In the genomic region with DNA sequence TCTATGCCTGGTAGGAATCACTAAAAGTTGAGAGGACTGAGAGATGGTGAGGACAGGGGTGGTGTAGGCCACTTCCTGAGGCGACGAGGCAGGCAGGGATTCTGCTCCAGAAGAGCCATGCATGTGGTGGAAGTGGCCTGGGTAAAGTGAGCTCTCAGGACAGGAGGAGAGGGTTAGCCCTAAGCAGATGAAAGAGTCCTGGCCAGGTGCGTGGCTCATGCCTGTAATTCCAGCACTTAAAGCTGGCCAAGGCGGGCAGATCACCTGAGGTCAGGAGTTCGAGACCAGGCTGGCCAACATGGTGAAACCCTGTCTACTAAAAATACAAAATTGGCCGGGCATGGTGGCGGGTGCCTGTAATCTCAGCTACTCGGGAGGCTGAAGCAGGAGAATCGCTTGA, we compare ENCODE assay signal across 16 cellular contexts. TPM values are rescaled to one million over a fixed set of nuclear protein-coding genes. Genes with fewer than 3 reads are reported as not detected.
DNase-seq lines count a peak whose midpoint lies in the region; ATAC-seq and TF ChIP-seq lines count a peak whose summit lies in the region.
"Had no signal": no experiment of that assay in that cellular context is flagged by ENCODE, and none has a peak within 500 bp of the region (broad histone marks: within the 10 kb centered on the region; RNA-seq: fewer than 3 reads in every experiment).

No MANE protein-coding gene starts in this region.

- peak; percentile 16 for ATAC-seq in left colon
- ATAC-seq in GM18873 (IDR thresholded peaks at IDR 0.05; ENCODE audit: low FRiP score, unreplicated experiment), result no peak
- ATAC-seq in GM19351 (IDR thresholded peaks at IDR 0.05; ENCODE audit: unreplicated experiment), result no peak

- TF ChIP-seq CTCF in 22Rv1 (IDR thresholded peaks at IDR 0.05), result no peak
- TF ChIP-seq CTCF in Calu3 (IDR thresholded peaks at IDR 0.05; ENCODE audit: unreplicated experiment), result no peak

- H3K27ac Mint-ChIP-seq in Calu3 (ENCODE audit: unreplicated experiment), result peak overlapping the region; percentile 82
- peak overlapping the region; percentile 20 for H3K27ac Mint-ChIP-seq in activated T-helper 2 cell treated with anti-CD3 and anti-CD28 coated beads, Interferon-gamma antibody, Interleukin-2, Interleukin-4, amounts not matched to agents 10 μg/mL and 5 μg/mL and 100 μg/mL, durations not matched to agents 14 hours and 24 hours and 36 hours

- peak overlapping the region; percentile 36 for H3K27ac ChIP-seq in 22Rv1
- H3K27ac ChIP-seq: right lobe of liver had no signal

- DNase-seq in Calu3 (no peak), left colon (no peak)
- no peak for DNase-seq in activated T-helper 2 cell treated with anti-CD3 and anti-CD28 coated beads, Interferon-gamma antibody, Interleukin-2, Interleukin-4, amounts not matched to agents 10 μg/mL and 5 μg/mL and 100 μg/mL, durations not matched to agents 14 hours and 24 hours and 36 hours (ENCODE audit: low spot score)
- no peak for DNase-seq in effector CD8-positive, alpha-beta T cell (lab: John Stamatoyannopoulos, UW)
- DNase-seq: BE2C; effector CD4-positive, alpha-beta T cell; midbrain; NCI-H1930; NCI-H526; PC-9; stimulated activated CD4-positive, alpha-beta T cell treated with anti-CD3 and anti-CD28 coated beads, Interleukin-2, amount 100 ng/mL, for 24 hours had no signal

- CTCF ChIA-PET in Calu3 (lab: Charles Lee), result no interaction called here

- peaks cover 74% of the 10 kb centered on the region for H3K36me3 Mint-ChIP-seq in Calu3 (ENCODE audit: insufficient read depth, unreplicated experiment)
- peaks cover 61% of the 10 kb centered on the region for H3K36me3 Mint-ChIP-seq in activated T-helper 2 cell treated with anti-CD3 and anti-CD28 coated beads, Interferon-gamma antibody, Interleukin-2, Interleukin-4, amounts not matched to agents 10 μg/mL and 5 μg/mL and 100 μg/mL, durations not matched to agents 14 hours and 24 hours and 36 hours (ENCODE audit: low read depth)

- no peak overlapping the region for H3K4me3 Mint-ChIP-seq in Calu3 (ENCODE audit: low read depth, unreplicated experiment)
- H3K4me3 Mint-ChIP-seq in activated T-helper 2 cell treated with anti-CD3 and anti-CD28 coated beads, Interferon-gamma antibody, Interleukin-2, Interleukin-4, amounts not matched to agents 10 μg/mL and 5 μg/mL and 100 μg/mL, durations not matched to agents 14 hours and 24 hours and 36 hours (ENCODE audit: low read depth), result no peak overlapping the region
- H3K4me3 Mint-ChIP-seq: activated naive CD4-positive, alpha-beta T cell treated with anti-CD3 and anti-CD28 coated beads, Interleukin-2, amount 50 U/mL, for 24 hours had no signal

- no peaks in the 10 kb centered on the region for H3K27me3 Mint-ChIP-seq in Calu3 (ENCODE audit: unreplicated experiment)
- no peaks in the 10 kb centered on the region for H3K27me3 Mint-ChIP-seq in activated T-helper 2 cell treated with anti-CD3 and anti-CD28 coated beads, Interferon-gamma antibody, Interleukin-2, Interleukin-4, amounts not matched to agents 10 μg/mL and 5 μg/mL and 100 μg/mL, durations not matched to agents 14 hours and 24 hours and 36 hours (ENCODE audit: low read depth)
- H3K27me3 Mint-ChIP-seq: activated naive CD4-positive, alpha-beta T cell treated with anti-CD3 and anti-CD28 coated beads, Interleukin-2, amount 50 U/mL, for 24 hours had no signal

- peaks cover 8% of the 10 kb centered on the region for H3K4me1 Mint-ChIP-seq in Calu3 (ENCODE audit: low read depth, unreplicated experiment)
- H3K4me1 Mint-ChIP-seq in activated T-helper 2 cell treated with anti-CD3 and anti-CD28 coated beads, Interferon-gamma antibody, Interleukin-2, Interleukin-4, amounts not matched to agents 10 μg/mL and 5 μg/mL and 100 μg/mL, durations not matched to agents 14 hours and 24 hours and 36 hours (ENCODE audit: low read depth), result peaks cover 16% of the 10 kb centered on the region

- no TSS peak for BruUV-seq in Calu3 (replicated peaks; lab: Mats Ljungman, UMichigan)

- H3K9me3 Mint-ChIP-seq in Calu3 (ENCODE audit: low read depth, unreplicated experiment), result peaks cover 3% of the 10 kb centered on the region
- no peaks in the 10 kb centered on the region for H3K9me3 Mint-ChIP-seq in activated T-helper 2 cell treated with anti-CD3 and anti-CD28 coated beads, Interferon-gamma antibody, Interleukin-2, Interleukin-4, amounts not matched to agents 10 μg/mL and 5 μg/mL and 100 μg/mL, durations not matched to agents 14 hours and 24 hours and 36 hours
- H3K9me3 Mint-ChIP-seq: activated naive CD4-positive, alpha-beta T cell treated with anti-CD3 and anti-CD28 coated beads, Interleukin-2, amount 50 U/mL, for 24 hours had no signal

- intact Hi-C loops in Calu3 (cut with micrococcal nuclease; ENCODE audit: unreplicated experiment) (no loop called here), left colon (cut with DNase I, micrococcal nuclease) (no loop called here)
- intact Hi-C loops in activated T-helper 2 cell treated with anti-CD3 and anti-CD28 coated beads, Interferon-gamma antibody, Interleukin-2, Interleukin-4, amounts not matched to agents 10 μg/mL and 5 μg/mL and 100 μg/mL, durations not matched to agents 14 hours and 24 hours and 36 hours (cut with micrococcal nuclease), result no loop called here

RNA-seq across cellular contexts. Expression of gene HSP90AA1, which starts 8.5 kb away (rescaled TPM):
- total RNA-seq in Calu3 (2022) (1,038 and 1,111 TPM in 2 replicates), left colon (100 to 1,000 TPM; 182 to 274 TPM)
- total RNA-seq in activated T-helper 2 cell treated with anti-CD3 and anti-CD28 coated beads, Interferon-gamma antibody, Interleukin-2, Interleukin-4, amounts not matched to agents 10 μg/mL and 5 μg/mL and 100 μg/mL, durations not matched to agents 14 hours and 24 hours and 36 hours, result 995 and 1,017 TPM in 2 replicates
